ENCODE assay signal across 8 cellular contexts in genomic region chr6:7615611-7616383, GRCh38. TPM values are rescaled to one million over a fixed set of nuclear protein-coding genes. Genes with fewer than 3 reads are reported as not detected.
DNase-seq lines count a peak whose midpoint lies in the region; ATAC-seq, FAIRE-seq and TF ChIP-seq lines count a peak whose summit lies in the region.

No MANE protein-coding gene starts in this region.

- ATAC-seq in WTC11 (peak; percentile 76), HG03460 (IDR thresholded peaks at IDR 0.05; ENCODE audit: unreplicated experiment) (no peak), HG03520 (IDR thresholded peaks at IDR 0.05; ENCODE audit: unreplicated experiment) (no peak)

- DNase-seq in AG08396 (ENCODE audit: low spot score) (peak; percentile 41), NCI-H1694 (lab: John Stamatoyannopoulos, UW) (peak; percentile 89), WTC11 (ENCODE audit: low spot score) (peak; percentile 35), fibroblast of peridontal ligament (ENCODE audit: extremely low read depth) (peak; percentile 82), neural crest cell (ENCODE audit: low read depth, low spot score) (peak; percentile 42)

- H3K4me3 Mint-ChIP-seq in WTC11: no peak overlapping the region
- no peak overlapping the region for H3K4me3 Mint-ChIP-seq in neural crest cell

- no peaks in the 10 kb centered on the region for H3K27me3 Mint-ChIP-seq in WTC11 (ENCODE audit: low read depth)
- peaks cover 46% of the 10 kb centered on the region for H3K27me3 Mint-ChIP-seq in neural crest cell (ENCODE audit: low read depth)

- H3K27ac Mint-ChIP-seq in WTC11 (peak overlapping the region; percentile 46; the same call in 1 of the 2 replicates), neural crest cell (ENCODE audit: unreplicated experiment) (no peak overlapping the region)

- CTCF ChIA-PET in WTC11 (lab: Charles Lee): interaction anchor here (0.5 to 2.7 kb wide), 35 partner anchors 9 to 920 kb away, joined by 3 to 22 read pairs (median 4); partner anchors contain the start of genes CAGE1 and RIOK1

- H3K9me3 Mint-ChIP-seq in WTC11 (no peaks in the 10 kb centered on the region), neural crest cell (no peaks in the 10 kb centered on the region)

- H3K4me1 Mint-ChIP-seq in WTC11 (peaks cover 5% of the 10 kb centered on the region), neural crest cell (peaks cover 6% of the 10 kb centered on the region)

- POLR2A ChIA-PET in WTC11 (lab: Charles Lee): interaction anchor here (0.6 to 0.7 kb wide), 3 partner anchors 9 to 361 kb away, joined by 3 read pairs; no protein-coding TSS in a partner anchor

- H3K36me3 Mint-ChIP-seq in WTC11: peaks cover 6% of the 10 kb centered on the region
- peaks cover 4% of the 10 kb centered on the region for H3K36me3 Mint-ChIP-seq in neural crest cell (ENCODE audit: low read depth)

- FAIRE-seq in G401.6 (lab: Jason Lieb, UNC): peak; percentile 91

- TF ChIP-seq CTCF in WTC11 (IDR thresholded peaks at IDR 0.05): peak; percentile 51; the same call in 1 of the 2 replicates
- TF ChIP-seq CTCF in neural crest cell (conservative IDR thresholded peaks at IDR 0.05): peak; percentile 88

TF ChIP-seq in WTC11, 78 proteins besides CTCF, POLR2A, EP300 and RAD21:
- TF ChIP-seq EMX1 (CRISPR knock-in tag; IDR thresholded peaks at IDR 0.05): no peak
- TF ChIP-seq ZNF232 (CRISPR knock-in tag; IDR thresholded peaks at IDR 0.05): no peak
- TF ChIP-seq, protein P1, sequence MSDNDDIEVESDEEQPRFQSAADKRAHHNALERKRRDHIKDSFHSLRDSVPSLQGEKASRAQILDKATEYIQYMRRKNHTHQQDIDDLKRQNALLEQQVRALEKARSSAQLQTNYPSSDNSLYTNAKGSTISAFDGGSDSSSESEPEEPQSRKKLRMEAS (CRISPR knock-in tag; IDR thresholded peaks at IDR 0.05): no peak
- TF ChIP-seq ZNF416 (CRISPR knock-in tag; IDR thresholded peaks at IDR 0.05): no peak

RNA-seq across cellular contexts. Expression of gene SNRNP48, which starts 25.8 kb away (rescaled TPM):
- 17.6 to 24.0 TPM (median 21.4 TPM) in 3 replicates for total RNA-seq in WTC11 (2021)
- 22.5 and 23.2 TPM in 2 replicates for total RNA-seq in neural crest cell

Comparison
In these comparisons a context has a peak if more than half of its experiments do, and no peak if none do; other contexts are left out.
1. DNase-seq: peak in every context shown above with its lines; median percentile 89 in NCI-H1694; 82 in fibroblast of peridontal ligament; 42 in neural crest cell; 41 in AG08396; 35 in WTC11.